ENCODE assay signal across 16 cellular contexts in the genomic region with DNA sequence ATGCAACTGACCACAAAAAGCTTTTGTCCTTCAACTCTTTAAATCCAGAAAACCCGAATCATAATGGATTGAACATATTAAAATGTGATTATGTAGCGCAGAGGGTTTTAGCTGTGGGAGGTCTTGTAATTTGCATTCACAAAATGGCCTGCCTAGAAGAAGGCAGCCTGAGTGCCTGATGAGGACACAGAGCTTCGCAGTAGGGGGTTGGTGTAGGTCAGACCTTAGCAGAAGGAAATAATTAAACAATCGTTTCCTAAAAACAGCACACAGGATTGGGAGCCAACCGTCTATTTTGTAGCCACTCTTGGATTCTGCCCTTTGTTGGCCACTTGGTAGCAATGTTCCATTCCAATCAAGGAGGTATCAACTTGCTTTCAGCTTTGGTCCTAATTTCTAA.
"Had no signal": no experiment of that assay in that cellular context is flagged by ENCODE, and none has a peak within 500 bp of the region (broad histone marks: within the 10 kb centered on the region; RNA-seq: fewer than 3 reads in every experiment).

No MANE protein-coding gene starts in this region.

- H3K4me3 ChIP-seq: lower lobe of right lung, testis, vagina had no signal

- DNase-seq: activated CD4-positive, alpha-beta T cell treated with anti-CD3 and anti-CD28 coated beads, Interleukin-2, amount 10 ng/mL, durations not matched to agents 7 days and 5 days; activated CD4-positive, CD25-positive, alpha-beta regulatory T cell treated with anti-CD3 and anti-CD28 coated beads, Interleukin-2, amount 50 U/mL, for 72 hours; activated gamma-delta T cell treated with Interleukin-2 at 50 U/mL for 16 hours; activated T-cell treated with anti-CD3 and anti-CD28 coated beads, Interleukin-2, amount 50 U/mL, for 1 hour; anterior cingulate cortex; dermis blood vessel endothelial cell; effector memory CD4-positive, alpha-beta T cell; foreskin keratinocyte; kidney; lower lobe of right lung; naive thymus-derived CD4-positive, alpha-beta T cell; stimulated activated CD4-positive, alpha-beta T cell treated with anti-CD3 and anti-CD28 coated beads, Interleukin-2, amount 100 ng/mL, for 48 hours; stimulated activated naive CD4-positive, alpha-beta T cell; testis had no signal

- ATAC-seq: foreskin keratinocyte; lower lobe of right lung; naive thymus-derived CD4-positive, alpha-beta T cell had no signal

- H3K9me3 ChIP-seq: lower lobe of right lung, testis, vagina had no signal

- H3K4me1 ChIP-seq: foreskin keratinocyte, lower lobe of right lung, testis, vagina had no signal

- H3K36me3 ChIP-seq: lower lobe of right lung, vagina, WERI-Rb-1 had no signal

- H3K27me3 ChIP-seq: testis, vagina had no signal

- H3K27ac ChIP-seq: foreskin keratinocyte, lower lobe of right lung, testis, vagina, WERI-Rb-1 had no signal
